ENCODE assay signal across 1 cellular context in genomic region chr16:80466024-80466986, GRCh38.
TF ChIP-seq lines count a peak whose summit lies in the region.

No MANE protein-coding gene starts in this region.

TF ChIP-seq in HepG2, 621 proteins besides CTCF, POLR2A, EP300 and RAD21 (continued from another document and continues in another):
- TF ChIP-seq ZNF687 (CRISPR knock-in tag; IDR thresholded peaks at IDR 0.05), result peak; percentile 65
- no peak for TF ChIP-seq ASH2L (IDR thresholded peaks at IDR 0.05; ENCODE audit: insufficient read length, low read depth, low read length)
- no peak for TF ChIP-seq ZBTB40 (IDR thresholded peaks at IDR 0.05)
- no peak for TF ChIP-seq ZBTB40 (CRISPR knock-in tag; IDR thresholded peaks at IDR 0.05)
- TF ChIP-seq ADNP (CRISPR knock-in tag; IDR thresholded peaks at IDR 0.05), result no peak
- TF ChIP-seq NONO (IDR thresholded peaks at IDR 0.05), result no peak
- 0 out of 2 replicates have a peak, but pooled peaks have one; percentile 13 for TF ChIP-seq NONO (CRISPR knock-in tag; conservative IDR thresholded peaks at IDR 0.05)
- no peak for TF ChIP-seq HNRNPL (IDR thresholded peaks at IDR 0.05; ENCODE audit: low read depth, low read length)
- peak; percentile 54; the same call in 1 of the 2 replicates for TF ChIP-seq ISL2 (CRISPR knock-in tag; IDR thresholded peaks at IDR 0.05)
- TF ChIP-seq, protein P1, sequence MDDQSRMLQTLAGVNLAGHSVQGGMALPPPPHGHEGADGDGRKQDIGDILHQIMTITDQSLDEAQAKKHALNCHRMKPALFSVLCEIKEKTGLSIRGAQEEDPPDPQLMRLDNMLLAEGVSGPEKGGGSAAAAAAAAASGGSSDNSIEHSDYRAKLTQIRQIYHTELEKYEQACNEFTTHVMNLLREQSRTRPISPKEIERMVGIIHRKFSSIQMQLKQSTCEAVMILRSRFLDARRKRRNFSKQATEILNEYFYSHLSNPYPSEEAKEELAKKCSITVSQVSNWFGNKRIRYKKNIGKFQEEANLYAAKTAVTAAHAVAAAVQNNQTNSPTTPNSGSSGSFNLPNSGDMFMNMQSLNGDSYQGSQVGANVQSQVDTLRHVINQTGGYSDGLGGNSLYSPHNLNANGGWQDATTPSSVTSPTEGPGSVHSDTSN (CRISPR knock-in tag; IDR thresholded peaks at IDR 0.05; ENCODE audit: borderline replicate concordance), result no peak
- no peak for TF ChIP-seq MBNL3 (CRISPR knock-in tag; conservative IDR thresholded peaks at IDR 0.05)
- TF ChIP-seq ZBTB1 (CRISPR knock-in tag; IDR thresholded peaks at IDR 0.05; ENCODE audit: borderline replicate concordance), result no peak
- TF ChIP-seq, protein P2, sequence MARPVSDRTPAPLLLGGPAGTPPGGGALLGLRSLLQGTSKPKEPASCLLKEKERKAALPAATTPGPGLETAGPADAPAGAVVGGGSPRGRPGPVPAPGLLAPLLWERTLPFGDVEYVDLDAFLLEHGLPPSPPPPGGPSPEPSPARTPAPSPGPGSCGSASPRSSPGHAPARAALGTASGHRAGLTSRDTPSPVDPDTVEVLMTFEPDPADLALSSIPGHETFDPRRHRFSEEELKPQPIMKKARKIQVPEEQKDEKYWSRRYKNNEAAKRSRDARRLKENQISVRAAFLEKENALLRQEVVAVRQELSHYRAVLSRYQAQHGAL (CRISPR knock-in tag; IDR thresholded peaks at IDR 0.05; ENCODE audit: not compliant biosample characterization), result no peak
- no peak for TF ChIP-seq EZH2 (conservative IDR thresholded peaks at IDR 0.05; ENCODE audit: low read depth, low read length)
- TF ChIP-seq ZNF430 (CRISPR knock-in tag; IDR thresholded peaks at IDR 0.05), result no peak
- TF ChIP-seq POLR2AphosphoS2 (IDR thresholded peaks at IDR 0.05; ENCODE audit: low read depth, low read length), result no peak
- TF ChIP-seq ZNF674 (CRISPR knock-in tag; IDR thresholded peaks at IDR 0.05; ENCODE audit: low read depth), result no peak
- TF ChIP-seq ZNF556 (CRISPR knock-in tag; IDR thresholded peaks at IDR 0.05; ENCODE audit: borderline replicate concordance), result no peak
- TF ChIP-seq CHD4 (IDR thresholded peaks at IDR 0.05; ENCODE audit: borderline replicate concordance, low read length), result 0 out of 2 replicates have a peak, but pooled peaks have one; percentile 40
- TF ChIP-seq, protein P3, sequence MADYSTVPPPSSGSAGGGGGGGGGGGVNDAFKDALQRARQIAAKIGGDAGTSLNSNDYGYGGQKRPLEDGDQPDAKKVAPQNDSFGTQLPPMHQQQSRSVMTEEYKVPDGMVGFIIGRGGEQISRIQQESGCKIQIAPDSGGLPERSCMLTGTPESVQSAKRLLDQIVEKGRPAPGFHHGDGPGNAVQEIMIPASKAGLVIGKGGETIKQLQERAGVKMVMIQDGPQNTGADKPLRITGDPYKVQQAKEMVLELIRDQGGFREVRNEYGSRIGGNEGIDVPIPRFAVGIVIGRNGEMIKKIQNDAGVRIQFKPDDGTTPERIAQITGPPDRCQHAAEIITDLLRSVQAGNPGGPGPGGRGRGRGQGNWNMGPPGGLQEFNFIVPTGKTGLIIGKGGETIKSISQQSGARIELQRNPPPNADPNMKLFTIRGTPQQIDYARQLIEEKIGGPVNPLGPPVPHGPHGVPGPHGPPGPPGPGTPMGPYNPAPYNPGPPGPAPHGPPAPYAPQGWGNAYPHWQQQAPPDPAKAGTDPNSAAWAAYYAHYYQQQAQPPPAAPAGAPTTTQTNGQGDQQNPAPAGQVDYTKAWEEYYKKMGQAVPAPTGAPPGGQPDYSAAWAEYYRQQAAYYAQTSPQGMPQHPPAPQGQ (CRISPR knock-in tag; IDR thresholded peaks at IDR 0.05; ENCODE audit: borderline replicate concordance), result no peak
- no peak for TF ChIP-seq MXD4 (CRISPR knock-in tag; IDR thresholded peaks at IDR 0.05)
- TF ChIP-seq BRD4 (CRISPR knock-in tag; IDR thresholded peaks at IDR 0.05), result no peak
- TF ChIP-seq XRCC5 (optimal IDR thresholded peaks at IDR 0.05; ENCODE audit: low read length), result peak; percentile 89
- TF ChIP-seq ZNF138 (CRISPR knock-in tag; IDR thresholded peaks at IDR 0.05; ENCODE audit: low read depth), result 0 out of 2 replicates have a peak, but pooled peaks have one; percentile 44
- no peak for TF ChIP-seq MYC (CRISPR knock-in tag; IDR thresholded peaks at IDR 0.05; ENCODE audit: borderline replicate concordance)
- TF ChIP-seq ZNF34 (CRISPR knock-in tag; IDR thresholded peaks at IDR 0.05; ENCODE audit: borderline replicate concordance), result no peak
- no peak for TF ChIP-seq CBX2 (IDR thresholded peaks at IDR 0.05; ENCODE audit: low read depth, low read length)
- TF ChIP-seq CBX2 (CRISPR knock-in tag; IDR thresholded peaks at IDR 0.05; ENCODE audit: low read depth), result no peak
- TF ChIP-seq MXI1 (IDR thresholded peaks at IDR 0.05; ENCODE audit: borderline replicate concordance, low read depth, low read length), result no peak
- TF ChIP-seq BATF2 (CRISPR knock-in tag; IDR thresholded peaks at IDR 0.05), result no peak
- no peak for TF ChIP-seq NFYB (CRISPR knock-in tag; IDR thresholded peaks at IDR 0.05)
- peak; percentile 48 for TF ChIP-seq ELF1 (CRISPR knock-in tag; IDR thresholded peaks at IDR 0.05)
- no peak for TF ChIP-seq ZNF773 (CRISPR knock-in tag; IDR thresholded peaks at IDR 0.05; ENCODE audit: borderline replicate concordance)
- no peak for TF ChIP-seq KLF16 (CRISPR knock-in tag; IDR thresholded peaks at IDR 0.05)
- TF ChIP-seq KAT7 (CRISPR knock-in tag; IDR thresholded peaks at IDR 0.05; ENCODE audit: borderline replicate concordance), result no peak
- TF ChIP-seq, protein P4, sequence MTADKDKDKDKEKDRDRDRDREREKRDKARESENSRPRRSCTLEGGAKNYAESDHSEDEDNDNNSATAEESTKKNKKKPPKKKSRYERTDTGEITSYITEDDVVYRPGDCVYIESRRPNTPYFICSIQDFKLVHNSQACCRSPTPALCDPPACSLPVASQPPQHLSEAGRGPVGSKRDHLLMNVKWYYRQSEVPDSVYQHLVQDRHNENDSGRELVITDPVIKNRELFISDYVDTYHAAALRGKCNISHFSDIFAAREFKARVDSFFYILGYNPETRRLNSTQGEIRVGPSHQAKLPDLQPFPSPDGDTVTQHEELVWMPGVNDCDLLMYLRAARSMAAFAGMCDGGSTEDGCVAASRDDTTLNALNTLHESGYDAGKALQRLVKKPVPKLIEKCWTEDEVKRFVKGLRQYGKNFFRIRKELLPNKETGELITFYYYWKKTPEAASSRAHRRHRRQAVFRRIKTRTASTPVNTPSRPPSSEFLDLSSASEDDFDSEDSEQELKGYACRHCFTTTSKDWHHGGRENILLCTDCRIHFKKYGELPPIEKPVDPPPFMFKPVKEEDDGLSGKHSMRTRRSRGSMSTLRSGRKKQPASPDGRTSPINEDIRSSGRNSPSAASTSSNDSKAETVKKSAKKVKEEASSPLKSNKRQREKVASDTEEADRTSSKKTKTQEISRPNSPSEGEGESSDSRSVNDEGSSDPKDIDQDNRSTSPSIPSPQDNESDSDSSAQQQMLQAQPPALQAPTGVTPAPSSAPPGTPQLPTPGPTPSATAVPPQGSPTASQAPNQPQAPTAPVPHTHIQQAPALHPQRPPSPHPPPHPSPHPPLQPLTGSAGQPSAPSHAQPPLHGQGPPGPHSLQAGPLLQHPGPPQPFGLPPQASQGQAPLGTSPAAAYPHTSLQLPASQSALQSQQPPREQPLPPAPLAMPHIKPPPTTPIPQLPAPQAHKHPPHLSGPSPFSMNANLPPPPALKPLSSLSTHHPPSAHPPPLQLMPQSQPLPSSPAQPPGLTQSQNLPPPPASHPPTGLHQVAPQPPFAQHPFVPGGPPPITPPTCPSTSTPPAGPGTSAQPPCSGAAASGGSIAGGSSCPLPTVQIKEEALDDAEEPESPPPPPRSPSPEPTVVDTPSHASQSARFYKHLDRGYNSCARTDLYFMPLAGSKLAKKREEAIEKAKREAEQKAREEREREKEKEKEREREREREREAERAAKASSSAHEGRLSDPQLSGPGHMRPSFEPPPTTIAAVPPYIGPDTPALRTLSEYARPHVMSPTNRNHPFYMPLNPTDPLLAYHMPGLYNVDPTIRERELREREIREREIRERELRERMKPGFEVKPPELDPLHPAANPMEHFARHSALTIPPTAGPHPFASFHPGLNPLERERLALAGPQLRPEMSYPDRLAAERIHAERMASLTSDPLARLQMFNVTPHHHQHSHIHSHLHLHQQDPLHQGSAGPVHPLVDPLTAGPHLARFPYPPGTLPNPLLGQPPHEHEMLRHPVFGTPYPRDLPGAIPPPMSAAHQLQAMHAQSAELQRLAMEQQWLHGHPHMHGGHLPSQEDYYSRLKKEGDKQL (CRISPR knock-in tag; IDR thresholded peaks at IDR 0.05; ENCODE audit: low read depth), result no peak
